22 cellular contexts compared by ENCODE assay signal in genomic region chr1:91221017-91221416, GRCh38.
"Had no signal": no experiment of that assay in that cellular context is flagged by ENCODE, and none has a peak within 500 bp of the region (broad histone marks: within the 10 kb centered on the region; RNA-seq: fewer than 3 reads in every experiment).

No MANE protein-coding gene starts in this region.

- H3K4me1 ChIP-seq: SJSA1 had no signal

- DNase-seq: Kasumi-1, KG1, MM.1S, NCI-H1092 treated with DMSO at 0.1 percent for 48 hours, NCI-H1436, NCI-H1694, NCI-H187 treated with DMSO at 0.1 percent for 48 hours, NCI-H2029 treated with DMSO at 0.1 percent for 48 hours, NCI-H2107, NCI-H226, NCI-H446, NCI-H510A, NCI-H524 treated with DMSO at 0.1 percent for 48 hours, NCI-H69, NCI-H774, Right ventricle myocardium superior, RPMI8226, SIG-M5 had no signal

- H3K27ac ChIP-seq: HL-60, SJSA1, SK-N-MC had no signal

- FAIRE-seq: RCC 7860 had no signal

- H3K27me3 ChIP-seq: SJSA1 had no signal

- H3K9me3 ChIP-seq: SJSA1 had no signal

- H3K4me3 ChIP-seq: SJSA1, SK-N-MC had no signal

- H3K36me3 ChIP-seq: SJSA1 had no signal
